ENCODE assay signal across 9 cellular contexts in genomic region chr9:27527702-27528277, GRCh38. TPM values are rescaled to one million over a fixed set of nuclear protein-coding genes. Genes with fewer than 3 reads are reported as not detected.
DNase-seq lines count a peak whose midpoint lies in the region; ATAC-seq, FAIRE-seq and TF ChIP-seq lines count a peak whose summit lies in the region.
"Had no signal": no experiment of that assay in that cellular context is flagged by ENCODE, and none has a peak within 500 bp of the region (broad histone marks: within the 10 kb centered on the region; RNA-seq: fewer than 3 reads in every experiment).

No MANE protein-coding gene starts in this region.

- no peaks in the 10 kb centered on the region for H3K9me3 ChIP-seq in CD8-positive, alpha-beta T cell (ENCODE audit: low read length)
- H3K9me3 ChIP-seq in pancreas (no peaks in the 10 kb centered on the region), Karpas-422 (ENCODE audit: low read length) (no peaks in the 10 kb centered on the region)

- no peaks in the 10 kb centered on the region for H3K27me3 Mint-ChIP-seq in CD8-positive, alpha-beta T cell (ENCODE audit: low read depth)
- peaks cover 6% of the 10 kb centered on the region for H3K27me3 Mint-ChIP-seq in activated CD4-positive, alpha-beta memory T cell treated with anti-CD3 and anti-CD28 coated beads for 36 hours
- H3K27me3 Mint-ChIP-seq in glutamatergic neuron (ENCODE audit: unreplicated experiment), result peaks cover 3% of the 10 kb centered on the region

- H3K27ac ChIP-seq in CD8-positive, alpha-beta T cell (ENCODE audit: low read depth, low read length), result no peak overlapping the region
- H3K27ac ChIP-seq in pancreas (peak overlapping the region; percentile 63 to 89 (median 78)), Karpas-422 (ENCODE audit: low read length) (no peak overlapping the region)

- intact Hi-C loops in CD8-positive, alpha-beta T cell (cut with DNase I, micrococcal nuclease), result loop anchor here in 1 of 2 experiments (5.0 to 10.0 kb wide), 2 partner anchors 45 to 63 kb away; no protein-coding TSS in a partner anchor
- intact Hi-C loops in activated CD4-positive, alpha-beta memory T cell treated with anti-CD3 and anti-CD28 coated beads for 36 hours (cut with micrococcal nuclease), result loop anchor here (2.0 to 5.0 kb wide), 2 partner anchors 23 to 175 kb away; no protein-coding TSS in a partner anchor
- intact Hi-C loops in pancreas (cut with DNase I), result no loop called here

- no peak for TF ChIP-seq CTCF in CD8-positive, alpha-beta T cell (IDR thresholded peaks at IDR 0.05)
- TF ChIP-seq CTCF in glutamatergic neuron (IDR thresholded peaks at IDR 0.05; ENCODE audit: partially characterized antibody, unreplicated experiment), result no peak
- no peak for TF ChIP-seq CTCF in pancreas (IDR thresholded peaks at IDR 0.05)

- no peak overlapping the region for H3K9ac ChIP-seq in Karpas-422 (ENCODE audit: low read length)

- H3K36me3 ChIP-seq in CD8-positive, alpha-beta T cell (ENCODE audit: insufficient read depth, low read length), result no peaks in the 10 kb centered on the region
- H3K36me3 ChIP-seq in pancreas (no peaks in the 10 kb centered on the region), Karpas-422 (ENCODE audit: insufficient read depth, low read length) (no peaks in the 10 kb centered on the region)

- no peaks in the 10 kb centered on the region for H3K9me3 Mint-ChIP-seq in CD8-positive, alpha-beta T cell
- H3K9me3 Mint-ChIP-seq in activated CD4-positive, alpha-beta memory T cell treated with anti-CD3 and anti-CD28 coated beads for 36 hours, result no peaks in the 10 kb centered on the region
- H3K9me3 Mint-ChIP-seq in glutamatergic neuron (ENCODE audit: unreplicated experiment), result no peaks in the 10 kb centered on the region

- CTCF ChIA-PET in CD8-positive, alpha-beta T cell (lab: Charles Lee), result interaction anchor here (3.6 to 5.6 kb wide), 2 partner anchors 11 to 195 kb away, joined by 22 to 54 read pairs; no protein-coding TSS in a partner anchor
- CTCF ChIA-PET in activated CD4-positive, alpha-beta memory T cell treated with anti-CD3 and anti-CD28 coated beads for 36 hours (lab: Charles Lee), result interaction anchor here (0.7 kb wide), 1 partner anchor 189 kb away, joined by 3 read pairs; no protein-coding TSS in a partner anchor
- CTCF ChIA-PET in HEK293T (lab: Yijun Ruan, JAX), result interaction anchor here (0.6 to 1.3 kb wide), 3 partner anchors 104 to 216 kb away, joined by 3 to 6 read pairs (median 4); no protein-coding TSS in a partner anchor

- peak overlapping the region; percentile 92 for H3K4me3 Mint-ChIP-seq in CD8-positive, alpha-beta T cell
- peak overlapping the region; percentile 85 for H3K4me3 Mint-ChIP-seq in activated CD4-positive, alpha-beta memory T cell treated with anti-CD3 and anti-CD28 coated beads for 36 hours
- H3K4me3 Mint-ChIP-seq in glutamatergic neuron (ENCODE audit: unreplicated experiment), result peak overlapping the region; percentile 82

- no peaks in the 10 kb centered on the region for H3K9me2 ChIP-seq in Karpas-422 (replicated peaks; ENCODE audit: insufficient read depth, low read length)

- H2AFZ ChIP-seq in Karpas-422 (ENCODE audit: low read length), result no peak overlapping the region

- FAIRE-seq in pancreas (lab: Jason Lieb, UNC), result no peak

- no peaks in the 10 kb centered on the region for H4K20me1 ChIP-seq in Karpas-422 (ENCODE audit: insufficient read depth, low read depth, low read length)

- H3K79me2 ChIP-seq in Karpas-422 (ENCODE audit: low read length), result no peaks in the 10 kb centered on the region

- POLR2A ChIA-PET in CD8-positive, alpha-beta T cell (lab: Charles Lee), result no interaction called here
- POLR2A ChIA-PET in activated CD4-positive, alpha-beta memory T cell treated with anti-CD3 and anti-CD28 coated beads for 36 hours (lab: Charles Lee), result no interaction called here
- POLR2A ChIA-PET in HEK293T (lab: Yijun Ruan, JAX), result interaction anchor here (0.6 kb wide), 1 partner anchor 186 kb away, joined by 3 read pairs; no protein-coding TSS in a partner anchor

- no peak overlapping the region for H3K4me2 ChIP-seq in Karpas-422 (ENCODE audit: low read depth, low read length, poor library complexity, severe bottlenecking)

- DNase-seq in CD8-positive, alpha-beta T cell, result no peak
- DNase-seq in activated CD4-positive, alpha-beta memory T cell treated with anti-CD3 and anti-CD28 coated beads for 36 hours, result no peak
- DNase-seq in glutamatergic neuron (no peak), pancreas (no peak), Karpas-422 (no peak), HEK293T (ENCODE audit: extremely low spot score) (no peak), NCI-H1105 (lab: John Stamatoyannopoulos, UW) (no peak)

- peak overlapping the region; percentile 67 for H3K4me3 ChIP-seq in CD8-positive, alpha-beta T cell (ENCODE audit: low read depth, low read length)
- H3K4me3 ChIP-seq in pancreas (peak overlapping the region; percentile 73 to 98 (median 90)), Karpas-422 (ENCODE audit: low read length) (no peak overlapping the region)

- H3K36me3 Mint-ChIP-seq in CD8-positive, alpha-beta T cell, result no peaks in the 10 kb centered on the region
- no peaks in the 10 kb centered on the region for H3K36me3 Mint-ChIP-seq in activated CD4-positive, alpha-beta memory T cell treated with anti-CD3 and anti-CD28 coated beads for 36 hours
- no peaks in the 10 kb centered on the region for H3K36me3 Mint-ChIP-seq in glutamatergic neuron (ENCODE audit: unreplicated experiment)

- ATAC-seq in CD8-positive, alpha-beta T cell, result no peak
- peak in 2 of 4 donors; percentile 0 to 3 for ATAC-seq in pancreas
- no peak for ATAC-seq in GM21576 (IDR thresholded peaks at IDR 0.05; ENCODE audit: unreplicated experiment)

- H3K27ac Mint-ChIP-seq in CD8-positive, alpha-beta T cell, result no peak overlapping the region
- H3K27ac Mint-ChIP-seq in activated CD4-positive, alpha-beta memory T cell treated with anti-CD3 and anti-CD28 coated beads for 36 hours, result no peak overlapping the region
- peak overlapping the region; percentile 28 for H3K27ac Mint-ChIP-seq in glutamatergic neuron (ENCODE audit: unreplicated experiment)

- 37% methylated on average over 17 of the region's 17 CpGs for WGBS in pancreas, 2 donors

- H3K4me1 ChIP-seq in CD8-positive, alpha-beta T cell (ENCODE audit: insufficient read depth, low read length), result no peaks in the 10 kb centered on the region
- H3K4me1 ChIP-seq in pancreas (peaks cover 0 to 12% (median 8%) of the 10 kb centered on the region in 3 donors), Karpas-422 (ENCODE audit: low read length) (peaks cover 9% of the 10 kb centered on the region)

- no peaks in the 10 kb centered on the region for H3K27me3 ChIP-seq in CD8-positive, alpha-beta T cell (ENCODE audit: insufficient read depth, low read length)
- no peaks in the 10 kb centered on the region for H3K27me3 ChIP-seq in pancreas
- H3K27me3 ChIP-seq in Karpas-422 (ENCODE audit: low read length), result no peaks in the 10 kb centered on the region

- peaks cover 12% of the 10 kb centered on the region for H3K4me1 Mint-ChIP-seq in CD8-positive, alpha-beta T cell (ENCODE audit: low read depth)
- peaks cover 8% of the 10 kb centered on the region for H3K4me1 Mint-ChIP-seq in activated CD4-positive, alpha-beta memory T cell treated with anti-CD3 and anti-CD28 coated beads for 36 hours (ENCODE audit: low read depth)
- peaks cover 8% of the 10 kb centered on the region for H3K4me1 Mint-ChIP-seq in glutamatergic neuron (ENCODE audit: low read depth, unreplicated experiment)

TF ChIP-seq in HEK293T, 16 proteins besides CTCF, POLR2A, EP300 and RAD21:
- TF ChIP-seq ARNT (IDR thresholded peaks at IDR 0.05), result no peak
- no peak for TF ChIP-seq SUZ12 (IDR thresholded peaks at IDR 0.05)
- TF ChIP-seq NFRKB (IDR thresholded peaks at IDR 0.05), result no peak
- no peak for TF ChIP-seq L3MBTL2 (conservative IDR thresholded peaks at IDR 0.05)
- TF ChIP-seq BHLHE40 (IDR thresholded peaks at IDR 0.05; ENCODE audit: borderline replicate concordance), result no peak
- TF ChIP-seq CTBP1 (IDR thresholded peaks at IDR 0.05; ENCODE audit: borderline replicate concordance), result no peak
- TF ChIP-seq SP1 (IDR thresholded peaks at IDR 0.05), result no peak
- no peak for TF ChIP-seq ELF4 (IDR thresholded peaks at IDR 0.05)
- TF ChIP-seq FOXM1 (IDR thresholded peaks at IDR 0.05; ENCODE audit: borderline replicate concordance), result no peak
- TF ChIP-seq HDGF (IDR thresholded peaks at IDR 0.05; ENCODE audit: borderline replicate concordance), result no peak
- TF ChIP-seq LEF1 (IDR thresholded peaks at IDR 0.05; ENCODE audit: borderline replicate concordance), result no peak
- TF ChIP-seq, protein P1, sequence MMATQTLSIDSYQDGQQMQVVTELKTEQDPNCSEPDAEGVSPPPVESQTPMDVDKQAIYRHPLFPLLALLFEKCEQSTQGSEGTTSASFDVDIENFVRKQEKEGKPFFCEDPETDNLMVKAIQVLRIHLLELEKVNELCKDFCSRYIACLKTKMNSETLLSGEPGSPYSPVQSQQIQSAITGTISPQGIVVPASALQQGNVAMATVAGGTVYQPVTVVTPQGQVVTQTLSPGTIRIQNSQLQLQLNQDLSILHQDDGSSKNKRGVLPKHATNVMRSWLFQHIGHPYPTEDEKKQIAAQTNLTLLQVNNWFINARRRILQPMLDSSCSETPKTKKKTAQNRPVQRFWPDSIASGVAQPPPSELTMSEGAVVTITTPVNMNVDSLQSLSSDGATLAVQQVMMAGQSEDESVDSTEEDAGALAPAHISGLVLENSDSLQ (IDR thresholded peaks at IDR 0.05), result no peak
- no peak for TF ChIP-seq FOXK2 (IDR thresholded peaks at IDR 0.05)
- TF ChIP-seq TARDBP (IDR thresholded peaks at IDR 0.05), result no peak
- TF ChIP-seq FOXA1 (IDR thresholded peaks at IDR 0.05), result no peak
- no peak for TF ChIP-seq ZNF384 (IDR thresholded peaks at IDR 0.05)

RNA-seq across cellular contexts. Expression of gene MOB3B, which starts 1.8 kb away (rescaled TPM):
- total RNA-seq in CD8-positive, alpha-beta T cell, result under 1 TPM; 0.11 to 0.17 TPM
- total RNA-seq in activated CD4-positive, alpha-beta memory T cell treated with anti-CD3 and anti-CD28 coated beads for 36 hours, result under 1 TPM; 0.34 to 0.38 TPM
- 1.8 TPM for total RNA-seq in glutamatergic neuron (ENCODE audit: unreplicated experiment)
- total RNA-seq in pancreas, result 10 to 100 TPM in 1 of 6 donors, 1 to 10 TPM in 5; 3.2 to 10.5 (median 5.1) TPM
- polyA plus RNA-seq in pancreas, result 1 to 10 TPM; 1.4 to 1.7 TPM
- 0.25 and 0.45 TPM in 2 replicates for total RNA-seq in Karpas-422 (2014; rRNA removed; shearing (Covaris generic); ENCODE audit: low replicate concordance)

RNA-seq across cellular contexts. Expression of gene IFNK, which starts 3.7 kb away (rescaled TPM):
- total RNA-seq in CD8-positive, alpha-beta T cell, result not detected
- total RNA-seq in activated CD4-positive, alpha-beta memory T cell treated with anti-CD3 and anti-CD28 coated beads for 36 hours, result not detected
- not detected for total RNA-seq in glutamatergic neuron (ENCODE audit: unreplicated experiment)
- not detected for total RNA-seq in pancreas
- polyA plus RNA-seq in pancreas, result not detected
- total RNA-seq in Karpas-422 (2014; rRNA removed; shearing (Covaris generic); ENCODE audit: low replicate concordance), result not detected in 2 replicates
- total RNA-seq: glomerular endothelial cell had no signal

RNA-seq across cellular contexts. Expression of gene C9orf72, which starts 45.5 kb away (rescaled TPM):
- 10 to 100 TPM; 20.9 to 22.1 TPM for total RNA-seq in CD8-positive, alpha-beta T cell
- 10 to 100 TPM; 10.2 to 10.7 TPM for total RNA-seq in activated CD4-positive, alpha-beta memory T cell treated with anti-CD3 and anti-CD28 coated beads for 36 hours
- total RNA-seq in glutamatergic neuron (ENCODE audit: unreplicated experiment), result 53.9 TPM
- total RNA-seq in pancreas, result 1 to 10 TPM; 3.6 to 8.9 (median 7.3) TPM
- 1 to 10 TPM; 5.3 to 9.5 TPM for polyA plus RNA-seq in pancreas
- total RNA-seq in Karpas-422 (2014; rRNA removed; shearing (Covaris generic); ENCODE audit: low replicate concordance), result 14.0 and 40.6 TPM in 2 replicates

Comparison
In these comparisons a context has a peak if more than half of its experiments do, and no peak if none do; other contexts are left out.
1. H3K27ac ChIP-seq: peak in pancreas (4 of 4); none in CD8-positive, alpha-beta T cell (single experiment) and Karpas-422 (single experiment).
2. Peak in every context shown above with its lines, with median percentiles within 50 percentile points of each other: H3K4me3 Mint-ChIP-seq.